11 cellular contexts compared by ENCODE assay signal in the genomic region with DNA sequence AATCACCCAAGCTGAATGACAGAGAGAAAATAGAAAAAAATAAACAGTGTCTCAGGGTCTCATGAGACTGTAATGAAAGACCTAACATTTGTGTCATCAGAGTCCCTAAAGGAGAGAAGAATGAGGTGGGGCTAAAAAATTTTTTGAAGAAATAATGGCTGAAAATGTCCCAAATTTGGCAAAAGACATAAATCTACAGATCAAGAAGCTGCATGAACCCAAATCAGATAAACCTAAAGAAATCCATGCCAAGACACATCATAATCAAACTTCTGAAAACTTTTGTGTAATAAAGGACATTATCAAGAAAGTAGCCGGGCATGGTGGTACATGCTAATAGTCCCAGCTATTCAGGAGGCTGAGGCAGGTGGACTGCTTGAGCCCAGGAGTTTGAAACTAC. TPM values are rescaled to one million over a fixed set of nuclear protein-coding genes. Genes with fewer than 3 reads are reported as not detected.
"Had no signal": no experiment of that assay in that cellular context is flagged by ENCODE, and none has a peak within 500 bp of the region (broad histone marks: within the 10 kb centered on the region; RNA-seq: fewer than 3 reads in every experiment).

No MANE protein-coding gene starts in this region.

- DNase-seq: H9, HCEC 1CT, HFFc6, IMR-90, KG1 had no signal

- ATAC-seq: GM23338, K562 had no signal

- H3K4me3 ChIP-seq: GM23338, K562 had no signal

- FAIRE-seq: H1, H54, HTR-8/SVneo, K562 had no signal

RNA-seq across cellular contexts. Expression of a gene that starts 29.2 kb away (rescaled TPM):
- total RNA-seq: HFFc6, IMR-90 had no signal

RNA-seq across cellular contexts. Expression of a gene that starts 35.9 kb away (rescaled TPM):
- total RNA-seq: HFFc6, HT-29, IMR-90 had no signal
